Comparison of ENCODE assay signal across 1 cellular context in the genomic region with DNA sequence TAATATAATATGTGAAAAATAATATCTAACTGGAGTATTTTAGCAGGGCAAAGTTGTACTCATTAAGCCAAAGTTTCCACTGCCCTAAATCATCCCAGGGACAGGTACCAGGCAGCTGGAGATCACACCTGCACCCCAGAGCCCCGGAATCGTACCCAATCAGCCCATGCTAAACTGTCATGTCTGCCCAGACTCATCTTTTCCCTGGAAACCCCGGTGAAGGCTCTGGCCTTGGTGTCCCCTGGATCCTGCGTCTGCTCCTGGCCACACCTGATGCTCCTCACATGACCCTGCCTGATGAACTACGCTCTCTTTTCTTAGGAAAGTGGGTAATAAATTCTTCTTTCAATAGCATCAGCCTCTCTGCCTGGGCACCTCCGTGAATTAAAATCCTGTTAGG.
TF ChIP-seq lines count a peak whose summit lies in the region.

No MANE protein-coding gene starts in this region.

TF ChIP-seq in H1, 55 proteins besides CTCF, POLR2A, EP300 and RAD21:
- no peak for TF ChIP-seq MAFK (IDR thresholded peaks at IDR 0.05; ENCODE audit: low read depth, low read length)
- TF ChIP-seq, protein P1, sequence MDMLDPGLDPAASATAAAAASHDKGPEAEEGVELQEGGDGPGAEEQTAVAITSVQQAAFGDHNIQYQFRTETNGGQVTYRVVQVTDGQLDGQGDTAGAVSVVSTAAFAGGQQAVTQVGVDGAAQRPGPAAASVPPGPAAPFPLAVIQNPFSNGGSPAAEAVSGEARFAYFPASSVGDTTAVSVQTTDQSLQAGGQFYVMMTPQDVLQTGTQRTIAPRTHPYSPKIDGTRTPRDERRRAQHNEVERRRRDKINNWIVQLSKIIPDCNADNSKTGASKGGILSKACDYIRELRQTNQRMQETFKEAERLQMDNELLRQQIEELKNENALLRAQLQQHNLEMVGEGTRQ (IDR thresholded peaks at IDR 0.05; ENCODE audit: low read length) = no peak
- TF ChIP-seq SAP30 (IDR thresholded peaks at IDR 0.05; ENCODE audit: insufficient read depth, insufficient replicate concordance, low read length) = no peak
- no peak for TF ChIP-seq CHD1 (IDR thresholded peaks at IDR 0.05; ENCODE audit: low read depth, low read length)
- TF ChIP-seq, protein P2, sequence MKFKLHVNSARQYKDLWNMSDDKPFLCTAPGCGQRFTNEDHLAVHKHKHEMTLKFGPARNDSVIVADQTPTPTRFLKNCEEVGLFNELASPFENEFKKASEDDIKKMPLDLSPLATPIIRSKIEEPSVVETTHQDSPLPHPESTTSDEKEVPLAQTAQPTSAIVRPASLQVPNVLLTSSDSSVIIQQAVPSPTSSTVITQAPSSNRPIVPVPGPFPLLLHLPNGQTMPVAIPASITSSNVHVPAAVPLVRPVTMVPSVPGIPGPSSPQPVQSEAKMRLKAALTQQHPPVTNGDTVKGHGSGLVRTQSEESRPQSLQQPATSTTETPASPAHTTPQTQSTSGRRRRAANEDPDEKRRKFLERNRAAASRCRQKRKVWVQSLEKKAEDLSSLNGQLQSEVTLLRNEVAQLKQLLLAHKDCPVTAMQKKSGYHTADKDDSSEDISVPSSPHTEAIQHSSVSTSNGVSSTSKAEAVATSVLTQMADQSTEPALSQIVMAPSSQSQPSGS (IDR thresholded peaks at IDR 0.05; ENCODE audit: low read length) = no peak
- TF ChIP-seq SRF (IDR thresholded peaks at IDR 0.05; ENCODE audit: low read depth, low read length) = no peak
- TF ChIP-seq SP4 (IDR thresholded peaks at IDR 0.05; ENCODE audit: low read length) = no peak
- TF ChIP-seq GTF2F1 (IDR thresholded peaks at IDR 0.05; ENCODE audit: borderline replicate concordance, low read depth, low read length) = no peak
- TF ChIP-seq KDM1A (IDR thresholded peaks at IDR 0.05; ENCODE audit: borderline replicate concordance, low read length) = no peak
- no peak for TF ChIP-seq FOSL1 (IDR thresholded peaks at IDR 0.05; ENCODE audit: insufficient read depth, low read depth, low read length)
- TF ChIP-seq RNF2 (IDR thresholded peaks at IDR 0.05; ENCODE audit: borderline replicate concordance, low read depth, low read length, missing control alignments, poor library complexity, severe bottlenecking) = no peak
- TF ChIP-seq KDM4A (IDR thresholded peaks at IDR 0.05; ENCODE audit: low read depth, low read length, severe bottlenecking) = no peak
- no peak for TF ChIP-seq PHF8 (conservative IDR thresholded peaks at IDR 0.05; ENCODE audit: low read depth, low read length)
- TF ChIP-seq POLR2AphosphoS5 (IDR thresholded peaks at IDR 0.05; ENCODE audit: low read depth, low read length) = no peak
- no peak for TF ChIP-seq GABPA (IDR thresholded peaks at IDR 0.05; ENCODE audit: borderline replicate concordance, insufficient read depth, low read length)
- no peak for TF ChIP-seq TAF7 (optimal IDR thresholded peaks at IDR 0.05; ENCODE audit: borderline replicate concordance, low read depth, low read length)
- TF ChIP-seq CREB1 (IDR thresholded peaks at IDR 0.05) = no peak
